ENCODE assay signal across 11 cellular contexts in the genomic region with DNA sequence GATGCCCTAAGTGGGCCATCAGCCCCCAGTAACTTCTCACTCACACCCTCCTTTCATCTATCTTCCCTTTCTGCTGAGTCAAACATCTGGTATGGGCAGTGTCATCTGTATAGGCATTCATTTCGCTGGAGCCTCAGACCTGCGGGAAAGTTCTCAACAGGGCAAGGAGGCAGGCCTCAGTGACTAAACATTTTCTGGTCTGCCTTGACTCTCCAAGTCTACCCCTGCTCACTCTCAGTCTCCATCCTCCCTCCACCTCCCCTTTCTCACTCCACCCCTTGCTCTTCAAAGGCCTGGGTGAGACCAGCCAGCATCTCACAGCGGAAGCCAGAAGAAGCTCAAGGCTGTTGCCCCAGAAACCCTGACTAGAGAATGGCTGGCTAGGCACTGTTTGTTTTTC.
DNase-seq lines count a peak whose midpoint lies in the region; ATAC-seq, FAIRE-seq and TF ChIP-seq lines count a peak whose summit lies in the region.
"Had no signal": no experiment of that assay in that cellular context is flagged by ENCODE, and none has a peak within 500 bp of the region (broad histone marks: within the 10 kb centered on the region; RNA-seq: fewer than 3 reads in every experiment).

No MANE protein-coding gene starts in this region.

- peaks cover 4% of the 10 kb centered on the region; the same call in 1 of the 2 replicates for H3K36me3 Mint-ChIP-seq in WTC11

- peak; percentile 42 for FAIRE-seq in GM19239 (lab: Jason Lieb, UNC)
- FAIRE-seq: TTC549 had no signal

- no peak for DNase-seq in GM19239 (ENCODE audit: insufficient read length, low spot score)
- DNase-seq in WTC11 (ENCODE audit: low spot score), result peak; percentile 38
- DNase-seq in hippocampal formation (lab: John Stamatoyannopoulos, UW), result peak; percentile 30 to 55
- DNase-seq in stomach, result no peak
- DNase-seq in GF-D8 (lab: John Stamatoyannopoulos, UW), result no peak
- no peak for DNase-seq in uterus
- DNase-seq: colonic mucosa, mucosa of descending colon, NCI-H2107 had no signal

- H3K4me1 Mint-ChIP-seq in WTC11, result peaks cover 67% of the 10 kb centered on the region

- H3K27me3 ChIP-seq in stomach (peaks cover 0 to 3% (median under 1%) of the 10 kb centered on the region in 3 donors), uterus (no peaks in the 10 kb centered on the region)
- H3K27me3 ChIP-seq: colonic mucosa had no signal

- H3K27ac ChIP-seq in stomach, result peak overlapping the region in 3 of 5 donors; percentile 54 to 66 (median 60)
- no peak overlapping the region for H3K27ac ChIP-seq in uterus
- H3K27ac ChIP-seq: colonic mucosa had no signal

- no peak for TF ChIP-seq EP300 in stomach (IDR thresholded peaks at IDR 0.05)

- no peaks in the 10 kb centered on the region; the same call in 1 of the 2 replicates for H3K27me3 Mint-ChIP-seq in WTC11 (ENCODE audit: low read depth)

- H3K4me3 ChIP-seq in stomach, result no peak overlapping the region
- H3K4me3 ChIP-seq in uterus, result no peak overlapping the region
- H3K4me3 ChIP-seq: colonic mucosa, mucosa of descending colon had no signal

- H3K27ac Mint-ChIP-seq in WTC11, result peak overlapping the region; percentile 11

- CTCF ChIA-PET in WTC11 (lab: Charles Lee), result interaction anchor here (0.6 to 4.2 kb wide), 10 partner anchors 11 to 212 kb away, joined by 3 to 66 read pairs (median 6); no protein-coding TSS in a partner anchor

- TF ChIP-seq POLR2A in stomach (IDR thresholded peaks at IDR 0.05) (no peak), uterus (IDR thresholded peaks at IDR 0.05) (no peak)

- peak overlapping the region; percentile 94 for H3K4me3 Mint-ChIP-seq in WTC11

- H3K36me3 ChIP-seq in stomach (no peaks in the 10 kb centered on the region), uterus (no peaks in the 10 kb centered on the region)
- H3K36me3 ChIP-seq: colonic mucosa had no signal

- peak; percentile 71 for ATAC-seq in WTC11
- ATAC-seq in GM18873 (IDR thresholded peaks at IDR 0.05; ENCODE audit: low FRiP score, unreplicated experiment), result no peak
- ATAC-seq: mucosa of descending colon had no signal

- H3K4me1 ChIP-seq in stomach (peaks cover 0 to 34% (median 20%) of the 10 kb centered on the region in 4 donors), uterus (no peaks in the 10 kb centered on the region)
- H3K4me1 ChIP-seq: colonic mucosa had no signal

- no peaks in the 10 kb centered on the region for H3K9me3 ChIP-seq in stomach
- H3K9me3 ChIP-seq in uterus, result no peaks in the 10 kb centered on the region
- H3K9me3 ChIP-seq: colonic mucosa, mucosa of descending colon had no signal

- 75 to 97% (median 86%) methylated on average over 3 of the region's 3 CpGs for WGBS in stomach, 5 donors

- TF ChIP-seq CTCF in WTC11 (IDR thresholded peaks at IDR 0.05), result no peak
- TF ChIP-seq CTCF in stomach (IDR thresholded peaks at IDR 0.05), result no peak
- TF ChIP-seq CTCF in uterus (IDR thresholded peaks at IDR 0.05), result no peak

- H3K9me3 Mint-ChIP-seq in WTC11, result no peaks in the 10 kb centered on the region

- intact Hi-C loops in stomach (cut with DNase I; ENCODE audit: low total_unique reads) (loop anchor here (10.0 kb wide), 2 partner anchors 155 to 215 kb away; no protein-coding TSS in a partner anchor), uterus (cut with DNase I; ENCODE audit: low total_unique reads) (loop anchor here (10.0 kb wide), 1 partner anchor 215 kb away; no protein-coding TSS in a partner anchor)

- POLR2A ChIA-PET in WTC11 (lab: Charles Lee), result interaction anchor here (0.6 kb wide), 1 partner anchor 308 kb away, joined by 5 read pairs; no protein-coding TSS in a partner anchor

TF ChIP-seq in WTC11, 78 proteins besides CTCF, POLR2A, EP300 and RAD21 (continues in another document):
- TF ChIP-seq ZNF512 (CRISPR knock-in tag; IDR thresholded peaks at IDR 0.05; ENCODE audit: borderline replicate concordance), result no peak
- no peak for TF ChIP-seq GTF2I (CRISPR knock-in tag; conservative IDR thresholded peaks at IDR 0.05)
- no peak for TF ChIP-seq ZNF263 (CRISPR knock-in tag; IDR thresholded peaks at IDR 0.05; ENCODE audit: low read depth)
- TF ChIP-seq, protein P1, sequence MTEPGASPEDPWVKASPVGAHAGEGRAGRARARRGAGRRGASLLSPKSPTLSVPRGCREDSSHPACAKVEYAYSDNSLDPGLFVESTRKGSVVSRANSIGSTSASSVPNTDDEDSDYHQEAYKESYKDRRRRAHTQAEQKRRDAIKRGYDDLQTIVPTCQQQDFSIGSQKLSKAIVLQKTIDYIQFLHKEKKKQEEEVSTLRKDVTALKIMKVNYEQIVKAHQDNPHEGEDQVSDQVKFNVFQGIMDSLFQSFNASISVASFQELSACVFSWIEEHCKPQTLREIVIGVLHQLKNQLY (CRISPR knock-in tag; IDR thresholded peaks at IDR 0.05), result no peak
- no peak for TF ChIP-seq ZNF423 (CRISPR knock-in tag; IDR thresholded peaks at IDR 0.05)
- no peak for TF ChIP-seq ATF2 (CRISPR knock-in tag; IDR thresholded peaks at IDR 0.05; ENCODE audit: borderline replicate concordance, low read depth)
- TF ChIP-seq TEAD1 (CRISPR knock-in tag; IDR thresholded peaks at IDR 0.05), result no peak
- TF ChIP-seq USF1 (CRISPR knock-in tag; IDR thresholded peaks at IDR 0.05), result no peak
- TF ChIP-seq, protein P2, sequence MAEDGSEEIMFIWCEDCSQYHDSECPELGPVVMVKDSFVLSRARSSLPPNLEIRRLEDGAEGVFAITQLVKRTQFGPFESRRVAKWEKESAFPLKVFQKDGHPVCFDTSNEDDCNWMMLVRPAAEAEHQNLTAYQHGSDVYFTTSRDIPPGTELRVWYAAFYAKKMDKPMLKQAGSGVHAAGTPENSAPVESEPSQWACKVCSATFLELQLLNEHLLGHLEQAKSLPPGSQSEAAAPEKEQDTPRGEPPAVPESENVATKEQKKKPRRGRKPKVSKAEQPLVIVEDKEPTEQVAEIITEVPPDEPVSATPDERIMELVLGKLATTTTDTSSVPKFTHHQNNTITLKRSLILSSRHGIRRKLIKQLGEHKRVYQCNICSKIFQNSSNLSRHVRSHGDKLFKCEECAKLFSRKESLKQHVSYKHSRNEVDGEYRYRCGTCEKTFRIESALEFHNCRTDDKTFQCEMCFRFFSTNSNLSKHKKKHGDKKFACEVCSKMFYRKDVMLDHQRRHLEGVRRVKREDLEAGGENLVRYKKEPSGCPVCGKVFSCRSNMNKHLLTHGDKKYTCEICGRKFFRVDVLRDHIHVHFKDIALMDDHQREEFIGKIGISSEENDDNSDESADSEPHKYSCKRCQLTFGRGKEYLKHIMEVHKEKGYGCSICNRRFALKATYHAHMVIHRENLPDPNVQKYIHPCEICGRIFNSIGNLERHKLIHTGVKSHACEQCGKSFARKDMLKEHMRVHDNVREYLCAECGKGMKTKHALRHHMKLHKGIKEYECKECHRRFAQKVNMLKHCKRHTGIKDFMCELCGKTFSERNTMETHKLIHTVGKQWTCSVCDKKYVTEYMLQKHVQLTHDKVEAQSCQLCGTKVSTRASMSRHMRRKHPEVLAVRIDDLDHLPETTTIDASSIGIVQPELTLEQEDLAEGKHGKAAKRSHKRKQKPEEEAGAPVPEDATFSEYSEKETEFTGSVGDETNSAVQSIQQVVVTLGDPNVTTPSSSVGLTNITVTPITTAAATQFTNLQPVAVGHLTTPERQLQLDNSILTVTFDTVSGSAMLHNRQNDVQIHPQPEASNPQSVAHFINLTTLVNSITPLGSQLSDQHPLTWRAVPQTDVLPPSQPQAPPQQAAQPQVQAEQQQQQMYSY (CRISPR knock-in tag; IDR thresholded peaks at IDR 0.05), result no peak
- no peak for TF ChIP-seq CREM (CRISPR knock-in tag; IDR thresholded peaks at IDR 0.05)
- no peak for TF ChIP-seq ZSCAN18 (CRISPR knock-in tag; IDR thresholded peaks at IDR 0.05)
- no peak for TF ChIP-seq MXD4 (CRISPR knock-in tag; IDR thresholded peaks at IDR 0.05; ENCODE audit: borderline replicate concordance)
- no peak for TF ChIP-seq TEAD4 (CRISPR knock-in tag; IDR thresholded peaks at IDR 0.05)

Comparison
In these comparisons a context has a peak if more than half of its experiments do, and no peak if none do; other contexts are left out.
1. DNase-seq: peak in WTC11 (single experiment) and hippocampal formation (2 of 2); none in GM19239 (single experiment), stomach (single experiment), GF-D8 (single experiment) and uterus (0 of 2).
2. H3K27ac ChIP-seq: peak in stomach (3 of 5); none in uterus (0 of 2).